In the genomic region with DNA sequence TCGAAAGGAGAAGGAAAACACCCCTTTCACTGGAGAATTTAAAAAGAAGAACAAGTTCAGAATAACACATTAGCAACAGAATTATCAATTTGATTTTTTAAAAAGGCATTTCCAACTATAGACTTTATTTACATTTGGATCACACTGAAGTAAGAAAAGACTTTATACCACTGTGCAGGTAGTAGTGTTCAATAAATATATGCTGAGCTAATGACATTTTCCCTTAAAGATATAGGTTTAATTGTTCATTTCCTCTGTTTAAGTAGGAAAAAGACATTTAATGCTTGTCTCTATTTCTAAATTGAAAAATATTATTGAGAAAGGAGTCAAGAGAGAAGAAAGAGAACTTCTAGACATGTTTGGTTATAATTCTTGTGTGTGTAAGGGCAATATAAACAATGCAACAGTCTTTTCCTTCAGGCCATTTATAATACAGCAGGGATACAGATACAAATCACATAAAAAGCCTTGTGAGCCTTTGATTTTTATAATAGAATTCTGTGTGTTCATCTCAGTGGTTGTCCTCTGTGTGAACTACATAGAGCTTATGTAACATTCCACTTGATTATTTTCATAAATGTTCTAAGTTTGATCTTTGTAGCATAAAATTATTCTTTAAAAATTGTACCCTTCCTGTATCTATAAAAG, we compare ENCODE assay signal across 1 cellular context.
TF ChIP-seq lines count a peak whose summit lies in the region.

No MANE protein-coding gene starts in this region.

TF ChIP-seq in HEK293, 187 proteins besides CTCF, POLR2A, EP300 and RAD21 (continued from another document):
- TF ChIP-seq, protein P1, sequence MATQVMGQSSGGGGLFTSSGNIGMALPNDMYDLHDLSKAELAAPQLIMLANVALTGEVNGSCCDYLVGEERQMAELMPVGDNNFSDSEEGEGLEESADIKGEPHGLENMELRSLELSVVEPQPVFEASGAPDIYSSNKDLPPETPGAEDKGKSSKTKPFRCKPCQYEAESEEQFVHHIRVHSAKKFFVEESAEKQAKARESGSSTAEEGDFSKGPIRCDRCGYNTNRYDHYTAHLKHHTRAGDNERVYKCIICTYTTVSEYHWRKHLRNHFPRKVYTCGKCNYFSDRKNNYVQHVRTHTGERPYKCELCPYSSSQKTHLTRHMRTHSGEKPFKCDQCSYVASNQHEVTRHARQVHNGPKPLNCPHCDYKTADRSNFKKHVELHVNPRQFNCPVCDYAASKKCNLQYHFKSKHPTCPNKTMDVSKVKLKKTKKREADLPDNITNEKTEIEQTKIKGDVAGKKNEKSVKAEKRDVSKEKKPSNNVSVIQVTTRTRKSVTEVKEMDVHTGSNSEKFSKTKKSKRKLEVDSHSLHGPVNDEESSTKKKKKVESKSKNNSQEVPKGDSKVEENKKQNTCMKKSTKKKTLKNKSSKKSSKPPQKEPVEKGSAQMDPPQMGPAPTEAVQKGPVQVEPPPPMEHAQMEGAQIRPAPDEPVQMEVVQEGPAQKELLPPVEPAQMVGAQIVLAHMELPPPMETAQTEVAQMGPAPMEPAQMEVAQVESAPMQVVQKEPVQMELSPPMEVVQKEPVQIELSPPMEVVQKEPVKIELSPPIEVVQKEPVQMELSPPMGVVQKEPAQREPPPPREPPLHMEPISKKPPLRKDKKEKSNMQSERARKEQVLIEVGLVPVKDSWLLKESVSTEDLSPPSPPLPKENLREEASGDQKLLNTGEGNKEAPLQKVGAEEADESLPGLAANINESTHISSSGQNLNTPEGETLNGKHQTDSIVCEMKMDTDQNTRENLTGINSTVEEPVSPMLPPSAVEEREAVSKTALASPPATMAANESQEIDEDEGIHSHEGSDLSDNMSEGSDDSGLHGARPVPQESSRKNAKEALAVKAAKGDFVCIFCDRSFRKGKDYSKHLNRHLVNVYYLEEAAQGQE (tag by site-specific recombination; IDR thresholded peaks at IDR 0.05), result no peak
